16 cellular contexts compared by ENCODE assay signal in the genomic region with DNA sequence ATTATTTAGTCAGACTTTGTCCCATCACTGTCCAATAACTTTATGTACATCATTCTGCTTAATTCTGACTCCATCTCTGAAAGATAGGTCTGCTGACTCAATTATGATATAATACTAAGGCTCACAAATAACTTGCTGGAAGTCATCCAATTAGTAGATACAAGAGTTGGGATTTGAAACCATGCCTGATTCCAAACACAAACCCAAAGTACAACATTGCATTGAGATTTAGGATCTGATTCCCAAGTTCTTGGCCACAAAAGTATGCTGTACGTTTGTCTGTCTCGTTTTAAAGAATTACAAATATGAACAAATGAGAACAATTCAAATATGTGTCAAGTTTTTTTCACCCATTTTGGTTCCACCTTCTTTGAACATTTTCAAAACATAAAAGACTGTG.
A peak's percentile ranks its signal among the peaks of the same experiment; 100 is the strongest.
DNase-seq lines count a peak whose midpoint lies in the region; ATAC-seq, FAIRE-seq and TF ChIP-seq lines count a peak whose summit lies in the region.
"Had no signal": no experiment of that assay in that cellular context is flagged by ENCODE, and none has a peak within 500 bp of the region (broad histone marks: within the 10 kb centered on the region; RNA-seq: fewer than 3 reads in every experiment).

No MANE protein-coding gene starts in this region.

- no peak overlapping the region for H3K4me3 Mint-ChIP-seq in astrocyte (ENCODE audit: unreplicated experiment)
- H3K4me3 Mint-ChIP-seq in activated CD4-positive, alpha-beta T cell treated with anti-CD3 and anti-CD28 coated beads, Interleukin-2, amount 10 ng/mL, durations not matched to agents 24 days and 14 days = no peak overlapping the region
- H3K4me3 Mint-ChIP-seq: CD8-positive, alpha-beta memory T cell had no signal

- DNase-seq in HCEC 1CT = peak; percentile 32
- DNase-seq in astrocyte (ENCODE audit: low read depth) = no peak
- DNase-seq in pancreas = no peak
- no peak for DNase-seq in MG63
- DNase-seq in NCI-H226 = no peak
- no peak for DNase-seq in activated CD4-positive, alpha-beta T cell treated with anti-CD3 and anti-CD28 coated beads, Interleukin-2, amount 10 ng/mL, durations not matched to agents 24 days and 14 days
- DNase-seq: 8988T; AML-193; CD8-positive, alpha-beta memory T cell; DMS53; GF-D8 had no signal

- H3K4me1 ChIP-seq in astrocyte (ENCODE audit: insufficient read depth, low read length) (no peaks in the 10 kb centered on the region), pancreas (no peaks in the 10 kb centered on the region)

- intact Hi-C loops in pancreas (cut with DNase I) = no loop called here
- intact Hi-C loops in activated CD4-positive, alpha-beta T cell treated with anti-CD3 and anti-CD28 coated beads, Interleukin-2, amount 10 ng/mL, durations not matched to agents 24 days and 14 days (cut with micrococcal nuclease) = no loop called here

- 41 to 48% methylated on average over 2 of the region's 2 CpGs for WGBS in pancreas, 2 donors

- TF ChIP-seq CTCF in astrocyte (IDR thresholded peaks at IDR 0.05; ENCODE audit: insufficient read depth, low read depth, low read length) (no peak), pancreas (IDR thresholded peaks at IDR 0.05) (no peak)

- H2AFZ ChIP-seq in astrocyte (ENCODE audit: low read depth, low read length) = no peak overlapping the region

- no peak overlapping the region for H3K4me3 ChIP-seq in astrocyte (ENCODE audit: insufficient read depth, low read depth, low read length)
- H3K4me3 ChIP-seq in pancreas = no peak overlapping the region
- H3K4me3 ChIP-seq in MG63 = no peak overlapping the region
- H3K4me3 ChIP-seq: BLaER1 had no signal

- no peaks in the 10 kb centered on the region for H3K36me3 ChIP-seq in astrocyte (ENCODE audit: insufficient read depth, low read length)
- H3K36me3 ChIP-seq in pancreas = no peaks in the 10 kb centered on the region
- H3K36me3 ChIP-seq in MG63 = no peaks in the 10 kb centered on the region
- H3K36me3 ChIP-seq: BLaER1 had no signal

- H3K27me3 ChIP-seq in astrocyte (ENCODE audit: insufficient read depth, low read length) (no peaks in the 10 kb centered on the region), pancreas (peaks cover 0 to 8% (median 0%) of the 10 kb centered on the region in 4 donors), MG63 (no peaks in the 10 kb centered on the region)

- H3K9me3 ChIP-seq in astrocyte (ENCODE audit: insufficient read depth, low read depth, low read length) (no peaks in the 10 kb centered on the region), pancreas (no peaks in the 10 kb centered on the region), MG63 (no peaks in the 10 kb centered on the region)
- H3K9me3 ChIP-seq: BLaER1 had no signal

- H3K27ac ChIP-seq in astrocyte (ENCODE audit: low read depth, low read length) = no peak overlapping the region
- H3K27ac ChIP-seq in pancreas = no peak overlapping the region
- H3K27ac ChIP-seq: BLaER1 had no signal

- FAIRE-seq in astrocyte (lab: Jason Lieb, UNC) (peak; percentile 43), colon (lab: Jason Lieb, UNC) (peak; percentile 62), pancreas (lab: Jason Lieb, UNC) (peak; percentile 70)
- FAIRE-seq: HepG2, HTR-8/SVneo had no signal

- no peaks in the 10 kb centered on the region for H3K36me3 Mint-ChIP-seq in astrocyte (ENCODE audit: low read depth, unreplicated experiment)
- no peaks in the 10 kb centered on the region for H3K36me3 Mint-ChIP-seq in activated CD4-positive, alpha-beta T cell treated with anti-CD3 and anti-CD28 coated beads, Interleukin-2, amount 10 ng/mL, durations not matched to agents 24 days and 14 days (ENCODE audit: low read depth)
- H3K36me3 Mint-ChIP-seq: CD8-positive, alpha-beta memory T cell had no signal

- H3K27ac Mint-ChIP-seq in astrocyte (ENCODE audit: unreplicated experiment) = no peak overlapping the region
- H3K27ac Mint-ChIP-seq in activated CD4-positive, alpha-beta T cell treated with anti-CD3 and anti-CD28 coated beads, Interleukin-2, amount 10 ng/mL, durations not matched to agents 24 days and 14 days = no peak overlapping the region
- H3K27ac Mint-ChIP-seq: CD8-positive, alpha-beta memory T cell had no signal

- H4K20me1 ChIP-seq in astrocyte (ENCODE audit: insufficient read depth, low read length) = no peaks in the 10 kb centered on the region
- H4K20me1 ChIP-seq: BLaER1 had no signal

- H3K27me3 Mint-ChIP-seq in astrocyte (ENCODE audit: low read depth, unreplicated experiment) = no peaks in the 10 kb centered on the region
- no peaks in the 10 kb centered on the region for H3K27me3 Mint-ChIP-seq in activated CD4-positive, alpha-beta T cell treated with anti-CD3 and anti-CD28 coated beads, Interleukin-2, amount 10 ng/mL, durations not matched to agents 24 days and 14 days

- H3K79me2 ChIP-seq in astrocyte (ENCODE audit: insufficient read depth, low read length) = no peaks in the 10 kb centered on the region

- H3K4me2 ChIP-seq in astrocyte (ENCODE audit: low read length) = no peak overlapping the region
- H3K4me2 ChIP-seq: BLaER1 had no signal

- H3K9me3 Mint-ChIP-seq in astrocyte (ENCODE audit: unreplicated experiment) = no peaks in the 10 kb centered on the region
- no peaks in the 10 kb centered on the region for H3K9me3 Mint-ChIP-seq in activated CD4-positive, alpha-beta T cell treated with anti-CD3 and anti-CD28 coated beads, Interleukin-2, amount 10 ng/mL, durations not matched to agents 24 days and 14 days

- H3K4me1 Mint-ChIP-seq in astrocyte (ENCODE audit: low read depth, unreplicated experiment) = no peaks in the 10 kb centered on the region
- H3K4me1 Mint-ChIP-seq in activated CD4-positive, alpha-beta T cell treated with anti-CD3 and anti-CD28 coated beads, Interleukin-2, amount 10 ng/mL, durations not matched to agents 24 days and 14 days = no peaks in the 10 kb centered on the region
- H3K4me1 Mint-ChIP-seq: CD8-positive, alpha-beta memory T cell had no signal

- no peak overlapping the region for H3K9ac ChIP-seq in astrocyte (ENCODE audit: low read length)
- H3K9ac ChIP-seq: BLaER1 had no signal

- no peak for ATAC-seq in pancreas
- ATAC-seq: HCT116, HepG2 had no signal
